13 cellular contexts compared by ENCODE assay signal in genomic region chr5:171956870-171957501, GRCh38. TPM values are rescaled to one million over a fixed set of nuclear protein-coding genes. Genes with fewer than 3 reads are reported as not detected.
DNase-seq lines count a peak whose midpoint lies in the region; ATAC-seq and TF ChIP-seq lines count a peak whose summit lies in the region.
"Had no signal": no experiment of that assay in that cellular context is flagged by ENCODE, and none has a peak within 500 bp of the region (broad histone marks: within the 10 kb centered on the region; RNA-seq: fewer than 3 reads in every experiment).

No MANE protein-coding gene starts in this region.

- no peak overlapping the region for H3K9ac ChIP-seq in SK-N-SH

- H3K4me3 ChIP-seq in cardiac muscle cell (no peak overlapping the region), heart left ventricle (no peak overlapping the region), thymus (ENCODE audit: low read length) (no peak overlapping the region), SK-N-SH (ENCODE audit: low read depth in 2 of 2, low read length in 1 of 2) (no peak overlapping the region), PC-9 (no peak overlapping the region)
- H3K4me3 ChIP-seq: hepatocyte, mucosa of descending colon had no signal

- CTCF ChIA-PET in WTC11 (lab: Charles Lee) = no interaction called here
- CTCF ChIA-PET in SK-N-SH (lab: Yijun Ruan, JAX) = no interaction called here
- CTCF ChIA-PET in PC-9 (lab: Charles Lee) = no interaction called here

- TF ChIP-seq CTCF in cardiac muscle cell (IDR thresholded peaks at IDR 0.05; ENCODE audit: low read depth, low read length) (no peak), heart left ventricle (IDR thresholded peaks at IDR 0.05) (no peak), WTC11 (IDR thresholded peaks at IDR 0.05) (no peak), SK-N-SH (IDR thresholded peaks at IDR 0.05) (no peak), PC-9 (conservative IDR thresholded peaks at IDR 0.05) (no peak)

- H3K27me3 Mint-ChIP-seq in WTC11 (ENCODE audit: low read depth) = no peaks in the 10 kb centered on the region
- peaks cover 0 to 2% (median 0%) of the 10 kb centered on the region in 3 donors for H3K27me3 Mint-ChIP-seq in immature natural killer cell (ENCODE audit: low read depth in 3 of 3)

- peaks cover 62% of the 10 kb centered on the region for H3K4me1 Mint-ChIP-seq in WTC11
- H3K4me1 Mint-ChIP-seq in immature natural killer cell = peaks cover 57 to 82% of the 10 kb centered on the region in 2 donors

- H3K9me3 Mint-ChIP-seq in WTC11 (no peaks in the 10 kb centered on the region), immature natural killer cell (no peaks in the 10 kb centered on the region)

- no peak for DNase-seq in cardiac muscle cell (ENCODE audit: low read depth in 1 of 2, low spot score in 1 of 2)
- no peak for DNase-seq in heart left ventricle
- DNase-seq in WTC11 (ENCODE audit: low spot score) = no peak
- no peak for DNase-seq in immature natural killer cell
- no peak for DNase-seq in SK-N-SH
- DNase-seq in NCI-H2107 (lab: John Stamatoyannopoulos, UW) = no peak
- no peak for DNase-seq in PC-9
- DNase-seq: Karpas-422, mucosa of descending colon, NCI-H2171, spleen had no signal

- POLR2A ChIA-PET in WTC11 (lab: Charles Lee) (no interaction called here), SK-N-SH (lab: Yijun Ruan, JAX) (no interaction called here), PC-9 (lab: Charles Lee; ENCODE audit: unreplicated experiment) (no interaction called here)

- H3K4me2 ChIP-seq in SK-N-SH (no peak overlapping the region), PC-9 (no peak overlapping the region)
- H3K4me2 ChIP-seq: hepatocyte had no signal

- no TSS peak for BruUV-seq in PC-9 (replicated peaks; lab: Mats Ljungman, UMichigan)

- H4K20me1 ChIP-seq in SK-N-SH (ENCODE audit: insufficient read depth) (peaks cover 91% of the 10 kb centered on the region), PC-9 (ENCODE audit: insufficient read depth) (peaks cover 38% of the 10 kb centered on the region)

- intact Hi-C loops in heart left ventricle (cut with DNase I) (loop anchor here in 1 of 10 donors (10.0 kb wide), 1 partner anchor 48 kb away; the partner anchor contains the start of gene FBXW11), PC-9 (cut with micrococcal nuclease; ENCODE audit: unreplicated experiment) (no loop called here)

- TF ChIP-seq POLR2A in heart left ventricle (IDR thresholded peaks at IDR 0.05) = no peak

- H3K4me1 ChIP-seq in cardiac muscle cell (ENCODE audit: low read depth) (peaks cover 55% of the 10 kb centered on the region), heart left ventricle (peaks cover 7 to 90% (median 62%) of the 10 kb centered on the region in 12 donors), thymus (ENCODE audit: control insufficient read depth, insufficient read depth, low read length) (peaks cover 7% of the 10 kb centered on the region), SK-N-SH (ENCODE audit: control insufficient read depth in 1 of 2, insufficient read depth in 2 of 2, low read depth in 1 of 2, low read length in 1 of 2) (peaks cover 12 to 25% of the 10 kb centered on the region in 2 experiments; a peak in 3 of 4 replicates), PC-9 (replicated peaks; ENCODE audit: insufficient read depth) (peaks cover 37% of the 10 kb centered on the region)

- H3K9me2 ChIP-seq in SK-N-SH = no peaks in the 10 kb centered on the region
- no peaks in the 10 kb centered on the region for H3K9me2 ChIP-seq in PC-9 (ENCODE audit: insufficient read depth)

- H3K27ac Mint-ChIP-seq in WTC11 = peak overlapping the region; percentile 88
- peak overlapping the region; percentile 62 to 93 (median 89) for H3K27ac Mint-ChIP-seq in immature natural killer cell

- TF ChIP-seq RAD21 in SK-N-SH (IDR thresholded peaks at IDR 0.05; ENCODE audit: low read length) = no peak

- no peaks in the 10 kb centered on the region for H3K36me3 Mint-ChIP-seq in WTC11
- H3K36me3 Mint-ChIP-seq in immature natural killer cell = no peaks in the 10 kb centered on the region

- H3K9me3 ChIP-seq in cardiac muscle cell (ENCODE audit: low read depth) (no peaks in the 10 kb centered on the region), heart left ventricle (no peaks in the 10 kb centered on the region), thymus (ENCODE audit: control insufficient read depth) (no peaks in the 10 kb centered on the region), SK-N-SH (no peaks in the 10 kb centered on the region), PC-9 (ENCODE audit: insufficient read depth, low read depth) (no peaks in the 10 kb centered on the region)
- H3K9me3 ChIP-seq: mucosa of descending colon, spleen had no signal

- ATAC-seq in heart left ventricle (no peak), WTC11 (peak; percentile 14; the same call in 1 of the 2 replicates)

- H3K27me3 ChIP-seq in cardiac muscle cell (no peaks in the 10 kb centered on the region), heart left ventricle (no peaks in the 10 kb centered on the region), thymus (ENCODE audit: control insufficient read depth, insufficient read depth) (no peaks in the 10 kb centered on the region), SK-N-SH (ENCODE audit: insufficient read depth) (no peaks in the 10 kb centered on the region), PC-9 (ENCODE audit: insufficient read depth, low read depth) (no peaks in the 10 kb centered on the region)
- H3K27me3 ChIP-seq: hepatocyte, spleen had no signal

- no peak overlapping the region for H2AFZ ChIP-seq in SK-N-SH (ENCODE audit: low read depth)
- H2AFZ ChIP-seq in PC-9 = no peak overlapping the region
- H2AFZ ChIP-seq: hepatocyte had no signal

- no peaks in the 10 kb centered on the region for H3K36me3 ChIP-seq in cardiac muscle cell
- H3K36me3 ChIP-seq in heart left ventricle = peaks cover 0 to 5% (median 0%) of the 10 kb centered on the region in 9 donors
- no peaks in the 10 kb centered on the region for H3K36me3 ChIP-seq in thymus (ENCODE audit: control insufficient read depth, insufficient read depth)
- H3K36me3 ChIP-seq in SK-N-SH (replicated peaks in 1 of 2; ENCODE audit: control insufficient read depth in 1 of 2, insufficient read depth in 2 of 2, low read length in 1 of 2) = peaks cover 0 to under 1% of the 10 kb centered on the region in 2 experiments
- H3K36me3 ChIP-seq in PC-9 (ENCODE audit: low read depth) = 0 out of 2 replicates have a peak, but pooled peaks cover 8% of the 10 kb centered on the region

- TF ChIP-seq EP300 in SK-N-SH (IDR thresholded peaks at IDR 0.05; ENCODE audit: borderline replicate concordance in 1 of 2, low read depth in 1 of 2, low read length in 1 of 2) = no peak

- 35 to 41% (median 38%) methylated on average over 5 of the region's 5 CpGs for WGBS in heart left ventricle, 4 donors
- 80% methylated on average over 5 of the region's 5 CpGs for WGBS in thymus
- WGBS in SK-N-SH (ENCODE audit: low lambda C conversion rate) = 96% methylated on average over 5 of the region's 5 CpGs

- H3K4me3 Mint-ChIP-seq in WTC11 (no peak overlapping the region), immature natural killer cell (peak overlapping the region; percentile 44 to 77 (median 66))

- H3F3A ChIP-seq in SK-N-SH (replicated peaks; ENCODE audit: insufficient read depth) (peaks cover 19% of the 10 kb centered on the region), PC-9 (ENCODE audit: insufficient read depth, low read depth) (peaks cover 27% of the 10 kb centered on the region)

- H3K79me2 ChIP-seq in SK-N-SH (ENCODE audit: insufficient read depth) = peaks cover 97% of the 10 kb centered on the region
- peaks cover 92% of the 10 kb centered on the region for H3K79me2 ChIP-seq in PC-9 (ENCODE audit: low read depth)

- H3K27ac ChIP-seq in cardiac muscle cell = peak overlapping the region; percentile 68
- H3K27ac ChIP-seq in heart left ventricle = peak overlapping the region in 6 of 12 donors; percentile 1 to 58 (median 20)
- H3K27ac ChIP-seq in thymus (ENCODE audit: low read depth) = peak overlapping the region; percentile 48
- no peak overlapping the region for H3K27ac ChIP-seq in SK-N-SH (ENCODE audit: low read depth in 2 of 2, low read length in 1 of 2)
- H3K27ac ChIP-seq in PC-9 = no peak overlapping the region
- H3K27ac ChIP-seq: hepatocyte had no signal

TF ChIP-seq in WTC11, 78 proteins besides CTCF, POLR2A, EP300 and RAD21 (continues in another document):
- TF ChIP-seq ZBTB21 (CRISPR knock-in tag; IDR thresholded peaks at IDR 0.05; ENCODE audit: borderline replicate concordance) (no peak), SP1 (CRISPR knock-in tag; conservative IDR thresholded peaks at IDR 0.05) (no peak), ESRRA (CRISPR knock-in tag; IDR thresholded peaks at IDR 0.05; ENCODE audit: borderline replicate concordance) (no peak)

TF ChIP-seq in SK-N-SH, 30 proteins besides CTCF, POLR2A, EP300 and RAD21 (continues in another document):
- no peak for TF ChIP-seq CHD2 (IDR thresholded peaks at IDR 0.05; ENCODE audit: low read length, partially characterized antibody)
- TF ChIP-seq USF1 (IDR thresholded peaks at IDR 0.05; ENCODE audit: borderline replicate concordance, low read depth) = no peak
- TF ChIP-seq EZH2phosphoT487 (IDR thresholded peaks at IDR 0.05; ENCODE audit: borderline replicate concordance, low read depth) = no peak
- TF ChIP-seq GATA2 (CRISPR knock-in tag; IDR thresholded peaks at IDR 0.05) = no peak
- TF ChIP-seq TAF1 (IDR thresholded peaks at IDR 0.05; ENCODE audit: borderline replicate concordance, low read depth, low read length) = no peak
- TF ChIP-seq MEF2A (IDR thresholded peaks at IDR 0.05; ENCODE audit: borderline replicate concordance, low read depth) = no peak
- no peak for TF ChIP-seq RXRA (IDR thresholded peaks at IDR 0.05; ENCODE audit: borderline replicate concordance, low read depth)
- no peak for TF ChIP-seq FOXJ3 (CRISPR knock-in tag; IDR thresholded peaks at IDR 0.05)
- TF ChIP-seq SIN3A (IDR thresholded peaks at IDR 0.05; ENCODE audit: borderline replicate concordance, low read depth, low read length) = no peak

RNA-seq across cellular contexts. Expression of gene FBXW11, which starts 49.5 kb away (rescaled TPM):
- 78.9 and 98.0 TPM in 2 replicates for total RNA-seq in cardiac muscle cell
- polyA plus RNA-seq in cardiac muscle cell = 59.0 and 82.3 TPM in 2 replicates
- total RNA-seq in heart left ventricle = 100 to 1,000 TPM in 2 of 9 donors, 10 to 100 TPM in 7; 63.2 to 110 (median 85.5) TPM
- 10 to 100 TPM in 1 of 2 donors, 1 to 10 TPM in 1; 7.8 to 50.5 TPM for polyA plus RNA-seq in heart left ventricle
- total RNA-seq in WTC11 (2021) = 48.4 to 52.2 TPM (median 51.2 TPM) in 3 replicates
- polyA plus RNA-seq in immature natural killer cell = 10 to 100 TPM; 13.6 to 29.1 (median 17.8) TPM
- polyA plus RNA-seq in thymus = 12.5 TPM
- 37.5 and 51.1 TPM in 2 replicates for polyA plus RNA-seq in SK-N-SH (2012; rRNA removed)
- 42.5 and 48.0 TPM in 2 replicates for polyA plus RNA-seq in SK-N-SH (2012; cell fraction: cytosol; rRNA removed)
- 20.9 and 40.9 TPM in 2 replicates for polyA plus RNA-seq in SK-N-SH (2012; cell fraction: nucleus; rRNA removed)
- total RNA-seq in PC-9 (2021) = 54.8 and 58.7 TPM in 2 replicates

Comparison
In these comparisons a context has a peak if more than half of its experiments do, and no peak if none do; other contexts are left out.
1. H3K27ac ChIP-seq: peak in cardiac muscle cell (single experiment) and thymus (single experiment); none in SK-N-SH (0 of 2) and PC-9 (single experiment).